ENCODE assay signal across 2 cellular contexts in the genomic region with DNA sequence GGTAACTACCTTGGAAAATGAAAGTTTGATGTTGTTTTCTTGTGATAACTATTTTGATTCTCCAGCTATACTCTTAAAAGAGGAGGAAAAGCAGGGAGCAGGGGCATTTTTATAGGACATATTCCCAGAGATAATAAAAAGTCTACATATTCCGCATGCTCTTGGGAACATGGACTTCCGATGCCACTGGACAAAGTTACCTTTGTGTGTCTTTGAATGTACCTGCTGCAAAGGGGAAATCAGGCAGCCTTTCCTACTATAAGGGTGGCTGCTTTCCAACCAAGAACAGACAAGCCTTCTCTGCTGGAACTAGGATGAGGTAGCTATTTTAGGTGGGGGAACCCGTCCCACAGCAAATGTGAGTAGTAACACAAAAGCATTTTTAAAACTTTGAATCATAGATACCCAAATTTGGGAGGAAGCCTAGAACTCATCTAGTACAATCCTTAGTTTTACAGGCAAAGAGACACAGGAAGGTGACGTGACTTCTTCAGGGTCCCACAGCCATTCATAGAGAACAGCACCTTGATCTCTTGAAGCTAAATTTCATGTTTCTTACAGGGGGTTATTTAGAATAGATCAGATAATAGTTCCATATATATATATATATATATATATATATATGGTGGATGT.
TF ChIP-seq lines count a peak whose summit lies in the region.

No MANE protein-coding gene starts in this region.

TF ChIP-seq in IMR-90, 13 proteins besides CTCF, POLR2A, EP300 and RAD21:
- no peak for TF ChIP-seq MAZ (IDR thresholded peaks at IDR 0.05; ENCODE audit: borderline replicate concordance, low read depth, low read length)
- no peak for TF ChIP-seq RCOR1 (IDR thresholded peaks at IDR 0.05; ENCODE audit: insufficient replicate concordance, low read length)

TF ChIP-seq in SK-N-SH treated with all-trans-retinoic acid at 6 μM for 48 hours, 23 proteins besides CTCF, POLR2A, EP300 and RAD21:
- TF ChIP-seq ZC3H10 (CRISPR knock-in tag; IDR thresholded peaks at IDR 0.05) (no peak), OSR1 (CRISPR knock-in tag; IDR thresholded peaks at IDR 0.05) (no peak), TOX (CRISPR knock-in tag; IDR thresholded peaks at IDR 0.05; ENCODE audit: borderline replicate concordance) (no peak), TCF4 (CRISPR knock-in tag; IDR thresholded peaks at IDR 0.05; ENCODE audit: borderline replicate concordance) (no peak), GLIS3 (CRISPR knock-in tag; IDR thresholded peaks at IDR 0.05) (no peak), ARNTL (CRISPR knock-in tag; IDR thresholded peaks at IDR 0.05; ENCODE audit: borderline replicate concordance, low read depth) (no peak), ZNF70 (CRISPR knock-in tag; IDR thresholded peaks at IDR 0.05) (no peak), ZNF8 (CRISPR knock-in tag; IDR thresholded peaks at IDR 0.05) (no peak), ZNF565 (CRISPR knock-in tag; conservative IDR thresholded peaks at IDR 0.05; ENCODE audit: low read depth) (no peak), CSDC2 (CRISPR knock-in tag; IDR thresholded peaks at IDR 0.05) (no peak), ESRRG (CRISPR knock-in tag; IDR thresholded peaks at IDR 0.05) (no peak), ZFP30 (CRISPR knock-in tag; IDR thresholded peaks at IDR 0.05) (no peak), SNAI2 (CRISPR knock-in tag; IDR thresholded peaks at IDR 0.05) (no peak)
- TF ChIP-seq, protein P1, sequence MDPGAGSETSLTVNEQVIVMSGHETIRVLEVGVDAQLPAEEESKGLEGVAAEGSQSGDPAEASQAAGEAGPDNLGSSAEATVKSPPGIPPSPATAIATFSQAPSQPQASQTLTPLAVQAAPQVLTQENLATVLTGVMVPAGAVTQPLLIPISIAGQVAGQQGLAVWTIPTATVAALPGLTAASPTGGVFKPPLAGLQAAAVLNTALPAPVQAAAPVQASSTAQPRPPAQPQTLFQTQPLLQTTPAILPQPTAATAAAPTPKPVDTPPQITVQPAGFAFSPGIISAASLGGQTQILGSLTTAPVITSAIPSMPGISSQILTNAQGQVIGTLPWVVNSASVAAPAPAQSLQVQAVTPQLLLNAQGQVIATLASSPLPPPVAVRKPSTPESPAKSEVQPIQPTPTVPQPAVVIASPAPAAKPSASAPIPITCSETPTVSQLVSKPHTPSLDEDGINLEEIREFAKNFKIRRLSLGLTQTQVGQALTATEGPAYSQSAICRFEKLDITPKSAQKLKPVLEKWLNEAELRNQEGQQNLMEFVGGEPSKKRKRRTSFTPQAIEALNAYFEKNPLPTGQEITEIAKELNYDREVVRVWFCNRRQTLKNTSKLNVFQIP (CRISPR knock-in tag; IDR thresholded peaks at IDR 0.05; ENCODE audit: borderline replicate concordance, low read depth), result no peak
- TF ChIP-seq, protein P2, sequence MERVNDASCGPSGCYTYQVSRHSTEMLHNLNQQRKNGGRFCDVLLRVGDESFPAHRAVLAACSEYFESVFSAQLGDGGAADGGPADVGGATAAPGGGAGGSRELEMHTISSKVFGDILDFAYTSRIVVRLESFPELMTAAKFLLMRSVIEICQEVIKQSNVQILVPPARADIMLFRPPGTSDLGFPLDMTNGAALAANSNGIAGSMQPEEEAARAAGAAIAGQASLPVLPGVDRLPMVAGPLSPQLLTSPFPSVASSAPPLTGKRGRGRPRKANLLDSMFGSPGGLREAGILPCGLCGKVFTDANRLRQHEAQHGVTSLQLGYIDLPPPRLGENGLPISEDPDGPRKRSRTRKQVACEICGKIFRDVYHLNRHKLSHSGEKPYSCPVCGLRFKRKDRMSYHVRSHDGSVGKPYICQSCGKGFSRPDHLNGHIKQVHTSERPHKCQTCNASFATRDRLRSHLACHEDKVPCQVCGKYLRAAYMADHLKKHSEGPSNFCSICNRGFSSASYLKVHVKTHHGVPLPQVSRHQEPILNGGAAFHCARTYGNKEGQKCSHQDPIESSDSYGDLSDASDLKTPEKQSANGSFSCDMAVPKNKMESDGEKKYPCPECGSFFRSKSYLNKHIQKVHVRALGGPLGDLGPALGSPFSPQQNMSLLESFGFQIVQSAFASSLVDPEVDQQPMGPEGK (CRISPR knock-in tag; IDR thresholded peaks at IDR 0.05; ENCODE audit: borderline replicate concordance), result no peak
- TF ChIP-seq, protein P3, sequence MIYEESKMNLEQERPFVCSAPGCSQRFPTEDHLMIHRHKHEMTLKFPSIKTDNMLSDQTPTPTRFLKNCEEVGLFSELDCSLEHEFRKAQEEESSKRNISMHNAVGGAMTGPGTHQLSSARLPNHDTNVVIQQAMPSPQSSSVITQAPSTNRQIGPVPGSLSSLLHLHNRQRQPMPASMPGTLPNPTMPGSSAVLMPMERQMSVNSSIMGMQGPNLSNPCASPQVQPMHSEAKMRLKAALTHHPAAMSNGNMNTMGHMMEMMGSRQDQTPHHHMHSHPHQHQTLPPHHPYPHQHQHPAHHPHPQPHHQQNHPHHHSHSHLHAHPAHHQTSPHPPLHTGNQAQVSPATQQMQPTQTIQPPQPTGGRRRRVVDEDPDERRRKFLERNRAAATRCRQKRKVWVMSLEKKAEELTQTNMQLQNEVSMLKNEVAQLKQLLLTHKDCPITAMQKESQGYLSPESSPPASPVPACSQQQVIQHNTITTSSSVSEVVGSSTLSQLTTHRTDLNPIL (CRISPR knock-in tag; IDR thresholded peaks at IDR 0.05; ENCODE audit: low read depth), result no peak
- TF ChIP-seq, protein P4, sequence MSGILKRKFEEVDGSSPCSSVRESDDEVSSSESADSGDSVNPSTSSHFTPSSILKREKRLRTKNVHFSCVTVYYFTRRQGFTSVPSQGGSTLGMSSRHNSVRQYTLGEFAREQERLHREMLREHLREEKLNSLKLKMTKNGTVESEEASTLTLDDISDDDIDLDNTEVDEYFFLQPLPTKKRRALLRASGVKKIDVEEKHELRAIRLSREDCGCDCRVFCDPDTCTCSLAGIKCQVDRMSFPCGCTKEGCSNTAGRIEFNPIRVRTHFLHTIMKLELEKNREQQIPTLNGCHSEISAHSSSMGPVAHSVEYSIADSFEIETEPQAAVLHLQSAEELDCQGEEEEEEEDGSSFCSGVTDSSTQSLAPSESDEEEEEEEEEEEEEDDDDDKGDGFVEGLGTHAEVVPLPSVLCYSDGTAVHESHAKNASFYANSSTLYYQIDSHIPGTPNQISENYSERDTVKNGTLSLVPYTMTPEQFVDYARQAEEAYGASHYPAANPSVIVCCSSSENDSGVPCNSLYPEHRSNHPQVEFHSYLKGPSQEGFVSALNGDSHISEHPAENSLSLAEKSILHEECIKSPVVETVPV (CRISPR knock-in tag; IDR thresholded peaks at IDR 0.05), result no peak
- TF ChIP-seq, protein P5, sequence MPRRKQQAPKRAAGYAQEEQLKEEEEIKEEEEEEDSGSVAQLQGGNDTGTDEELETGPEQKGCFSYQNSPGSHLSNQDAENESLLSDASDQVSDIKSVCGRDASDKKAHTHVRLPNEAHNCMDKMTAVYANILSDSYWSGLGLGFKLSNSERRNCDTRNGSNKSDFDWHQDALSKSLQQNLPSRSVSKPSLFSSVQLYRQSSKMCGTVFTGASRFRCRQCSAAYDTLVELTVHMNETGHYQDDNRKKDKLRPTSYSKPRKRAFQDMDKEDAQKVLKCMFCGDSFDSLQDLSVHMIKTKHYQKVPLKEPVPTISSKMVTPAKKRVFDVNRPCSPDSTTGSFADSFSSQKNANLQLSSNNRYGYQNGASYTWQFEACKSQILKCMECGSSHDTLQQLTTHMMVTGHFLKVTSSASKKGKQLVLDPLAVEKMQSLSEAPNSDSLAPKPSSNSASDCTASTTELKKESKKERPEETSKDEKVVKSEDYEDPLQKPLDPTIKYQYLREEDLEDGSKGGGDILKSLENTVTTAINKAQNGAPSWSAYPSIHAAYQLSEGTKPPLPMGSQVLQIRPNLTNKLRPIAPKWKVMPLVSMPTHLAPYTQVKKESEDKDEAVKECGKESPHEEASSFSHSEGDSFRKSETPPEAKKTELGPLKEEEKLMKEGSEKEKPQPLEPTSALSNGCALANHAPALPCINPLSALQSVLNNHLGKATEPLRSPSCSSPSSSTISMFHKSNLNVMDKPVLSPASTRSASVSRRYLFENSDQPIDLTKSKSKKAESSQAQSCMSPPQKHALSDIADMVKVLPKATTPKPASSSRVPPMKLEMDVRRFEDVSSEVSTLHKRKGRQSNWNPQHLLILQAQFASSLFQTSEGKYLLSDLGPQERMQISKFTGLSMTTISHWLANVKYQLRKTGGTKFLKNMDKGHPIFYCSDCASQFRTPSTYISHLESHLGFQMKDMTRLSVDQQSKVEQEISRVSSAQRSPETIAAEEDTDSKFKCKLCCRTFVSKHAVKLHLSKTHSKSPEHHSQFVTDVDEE (CRISPR knock-in tag; IDR thresholded peaks at IDR 0.05), result no peak
